1 cellular context compared by ENCODE assay signal in genomic region chr19:7211191-7211988, GRCh38.
TF ChIP-seq lines count a peak whose summit lies in the region.

No MANE protein-coding gene starts in this region.

TF ChIP-seq in IMR-90, 13 proteins besides CTCF, POLR2A, EP300 and RAD21 (continued from another document):
- TF ChIP-seq ELK1 (IDR thresholded peaks at IDR 0.05; ENCODE audit: borderline replicate concordance, low read depth, low read length), result no peak
- TF ChIP-seq RFX5 (IDR thresholded peaks at IDR 0.05; ENCODE audit: low read depth, low read length), result no peak
- TF ChIP-seq MAFK (IDR thresholded peaks at IDR 0.05; ENCODE audit: low read depth, low read length), result no peak
